In the genomic region with DNA sequence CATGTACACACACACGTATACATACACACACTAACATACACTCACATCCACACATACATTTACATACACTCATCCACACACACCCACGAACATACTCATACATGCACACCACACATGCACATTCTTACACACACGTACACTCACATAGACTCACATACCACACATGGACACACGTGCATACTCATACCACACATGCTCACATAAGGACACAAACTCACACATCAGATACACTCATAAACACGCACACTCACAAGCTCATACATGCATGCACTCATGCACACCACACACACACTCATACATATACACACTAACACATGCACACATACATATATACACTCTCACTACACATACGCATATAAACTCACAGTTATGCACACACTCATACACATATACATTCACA, we compare ENCODE assay signal across 31 cellular contexts. TPM values are rescaled to one million over a fixed set of nuclear protein-coding genes. Genes with fewer than 3 reads are reported as not detected.
"Had no signal": no experiment of that assay in that cellular context is flagged by ENCODE, and none has a peak within 500 bp of the region (broad histone marks: within the 10 kb centered on the region; RNA-seq: fewer than 3 reads in every experiment).

No MANE protein-coding gene starts in this region.

- FAIRE-seq: kidney, pancreas had no signal

- H3K4me2 ChIP-seq: smooth muscle cell had no signal

- H3K27me3 ChIP-seq: colonic mucosa, gastrocnemius medialis, left lung, pancreas, suprapubic skin, transverse colon, vagina had no signal

- H3K9me3 ChIP-seq: colonic mucosa, gastrocnemius medialis, pancreas, suprapubic skin, transverse colon, vagina had no signal

- ATAC-seq: esophagus mucosa; gastrocnemius medialis; left lung; naive thymus-derived CD8-positive, alpha-beta T cell; pancreas; sciatic nerve; stimulated activated naive CD8-positive, alpha-beta T cell treated with anti-CD3 and anti-CD28 coated beads, Interleukin-15, amount 100 ng/mL, for 72 hours had no signal

- H3K4me3 ChIP-seq: colonic mucosa, gastrocnemius medialis, left lung, pancreas, smooth muscle cell, suprapubic skin, transverse colon, vagina had no signal

- DNase-seq: colonic mucosa; effector CD8-positive, alpha-beta T cell; endodermal cell; foreskin fibroblast; gastrocnemius medialis; head of caudate nucleus; kidney; left lung; mesenchymal stem cell; midbrain; naive thymus-derived CD8-positive, alpha-beta T cell; nephron progenitor cell; occipital lobe; pancreas; retina; stimulated activated CD4-positive, alpha-beta T cell treated with anti-CD3 and anti-CD28 coated beads, Interleukin-12 subunit alpha, Interleukin-12 subunit beta, amount 100 ng/mL, for 4 hours; stimulated activated CD4-positive, alpha-beta T cell treated with anti-CD3 and anti-CD28 coated beads, Interleukin-1b, Interleukin-23, amount 100 ng/mL, for 48 hours; stimulated activated CD4-positive, alpha-beta T cell treated with anti-CD3 and anti-CD28 coated beads, Interleukin-4, amount 100 ng/mL, for 1 hour; stimulated activated CD8-positive, alpha-beta memory T cell treated with anti-CD3 and anti-CD28 coated beads, Interleukin-4, amount 100 ng/mL, for 48 hours; stimulated activated naive CD4-positive, alpha-beta T cell; stimulated activated naive CD8-positive, alpha-beta T cell treated with anti-CD3 and anti-CD28 coated beads, Interleukin-15, amount 100 ng/mL, for 72 hours; transverse colon had no signal

- H3K36me3 ChIP-seq: colonic mucosa, gastrocnemius medialis, left lung, pancreas, suprapubic skin, transverse colon, vagina had no signal

- H3K4me1 ChIP-seq: colonic mucosa, gastrocnemius medialis, left lung, pancreas, suprapubic skin, transverse colon, vagina had no signal

- H3K27ac ChIP-seq: colonic mucosa, epithelial cell of prostate, gastrocnemius medialis, left lung, pancreas, suprapubic skin, transverse colon, vagina had no signal

RNA-seq across cellular contexts. Expression of gene CALN1, which starts 1.2 kb away (rescaled TPM):
- total RNA-seq: gastrocnemius medialis; glomerular endothelial cell; kidney; left lung; naive thymus-derived CD8-positive, alpha-beta T cell; pulmonary artery endothelial cell; smooth muscle cell; transverse colon; ureter had no signal
- polyA plus RNA-seq: smooth muscle cell had no signal
